Comparison of ENCODE assay signal across 8 cellular contexts in genomic region chr5:134510970-134511795, GRCh38. TPM values are rescaled to one million over a fixed set of nuclear protein-coding genes. Genes with fewer than 3 reads are reported as not detected.
DNase-seq lines count a peak whose midpoint lies in the region; ATAC-seq, FAIRE-seq and TF ChIP-seq lines count a peak whose summit lies in the region.

No MANE protein-coding gene starts in this region.

- POLR2A ChIA-PET in WTC11 (lab: Charles Lee), result interaction anchor here (0.6 to 3.2 kb wide), 7 partner anchors 8 to 125 kb away, joined by 3 to 58 read pairs (median 7); partner anchors contain the start of genes CDKN2AIPNL and JADE2

- H3K27ac Mint-ChIP-seq in WTC11, result peak overlapping the region; percentile 97

- no peak overlapping the region for H3K9ac ChIP-seq in fibroblast of lung (ENCODE audit: insufficient read depth, low read length)

- H3K4me2 ChIP-seq in fibroblast of lung (ENCODE audit: extremely low read depth, insufficient read depth, low read length), result peak overlapping the region; percentile 25

- no peaks in the 10 kb centered on the region for H4K20me1 ChIP-seq in fibroblast of lung (ENCODE audit: control insufficient read depth, extremely low read depth, insufficient read depth, low read length)

- TF ChIP-seq CTCF in WTC11 (IDR thresholded peaks at IDR 0.05) (no peak), fibroblast of lung (conservative IDR thresholded peaks at IDR 0.05 in 1 of 2, IDR thresholded peaks at IDR 0.05 in 1 of 2; ENCODE audit: low read depth in 1 of 2, low read length in 2 of 2) (no peak)

- peaks cover 59% of the 10 kb centered on the region for H3K4me1 Mint-ChIP-seq in WTC11

- no peak overlapping the region for H2AFZ ChIP-seq in fibroblast of lung (ENCODE audit: low read length)

- DNase-seq in GDM1 (lab: John Stamatoyannopoulos, UW) (peak; percentile 10), WTC11 (ENCODE audit: low spot score) (peak; percentile 44), fibroblast of lung (ENCODE audit: low read depth in 2 of 2) (peak in 1 of 2 donors; percentile 83), NCI-H146 treated with DMSO at 0.1 percent for 48 hours (lab: John Stamatoyannopoulos, UW; ENCODE audit: unreplicated experiment) (no peak), GM12892 (ENCODE audit: insufficient read length) (no peak)
- DNase-seq in stimulated activated CD4-positive, alpha-beta T cell treated with anti-CD3 and anti-CD28 coated beads, Interleukin-12 subunit alpha, Interleukin-12 subunit beta, amount 100 ng/mL, for 4 hours, result peak; percentile 57

- no peaks in the 10 kb centered on the region for H3K27me3 Mint-ChIP-seq in WTC11 (ENCODE audit: low read depth)

- H3K27ac ChIP-seq in fibroblast of lung (ENCODE audit: insufficient read depth, low read length), result no peak overlapping the region

- no peaks in the 10 kb centered on the region for H3K27me3 ChIP-seq in fibroblast of lung (ENCODE audit: control insufficient read depth, insufficient read depth, low read length)

- H3K36me3 ChIP-seq in fibroblast of lung (ENCODE audit: control insufficient read depth, insufficient read depth, low read length), result no peaks in the 10 kb centered on the region

- no peaks in the 10 kb centered on the region for H3K9me3 Mint-ChIP-seq in WTC11

- peaks cover 13% of the 10 kb centered on the region for H3K4me1 ChIP-seq in fibroblast of lung (ENCODE audit: control insufficient read depth, extremely low read depth, insufficient read depth, low read length)

- no peaks in the 10 kb centered on the region for H3K9me3 ChIP-seq in fibroblast of lung (ENCODE audit: control insufficient read depth, insufficient read depth, low read depth, low read length)

- CTCF ChIA-PET in WTC11 (lab: Charles Lee), result interaction anchor here (0.6 to 2.7 kb wide), 18 partner anchors 8 to 191 kb away, joined by 3 to 21 read pairs (median 5); partner anchors contain the start of gene CDKN2AIPNL

- ATAC-seq in WTC11 (peak; percentile 44), HG02623 (IDR thresholded peaks at IDR 0.05; ENCODE audit: unreplicated experiment) (no peak), HG03521 (IDR thresholded peaks at IDR 0.05; ENCODE audit: unreplicated experiment) (no peak)

- TF ChIP-seq POLR2A in GM12892 (IDR thresholded peaks at IDR 0.05; ENCODE audit: low read depth, low read length), result no peak

- no peak for FAIRE-seq in GM12892 (lab: Jason Lieb, UNC)

- H3K79me2 ChIP-seq in fibroblast of lung (ENCODE audit: control insufficient read depth, insufficient read depth, low read length), result no peaks in the 10 kb centered on the region

- H3K36me3 Mint-ChIP-seq in WTC11, result no peaks in the 10 kb centered on the region

- no peak overlapping the region for H3K4me3 ChIP-seq in fibroblast of lung (replicated peaks in 1 of 4; ENCODE audit: control extremely low read depth in 1 of 4, insufficient read depth in 1 of 4, low read depth in 3 of 4, low read length in 4 of 4)

- peak overlapping the region; percentile 30 for H3K4me3 Mint-ChIP-seq in WTC11

TF ChIP-seq in WTC11, 78 proteins besides CTCF, POLR2A, EP300 and RAD21:
- TF ChIP-seq NFE2L1 (CRISPR knock-in tag; IDR thresholded peaks at IDR 0.05) (0 out of 2 replicates have a peak, but pooled peaks have one; percentile 27), ATF3 (CRISPR knock-in tag; conservative IDR thresholded peaks at IDR 0.05) (peak; percentile 53; the same call in 1 of the 2 replicates), ZBTB43 (CRISPR knock-in tag; IDR thresholded peaks at IDR 0.05) (peak; percentile 85), JUN (CRISPR knock-in tag; IDR thresholded peaks at IDR 0.05) (peak; percentile 55; the same call in 1 of the 2 replicates), EMX1 (CRISPR knock-in tag; IDR thresholded peaks at IDR 0.05) (no peak)

RNA-seq across cellular contexts. Expression of gene JADE2, which starts 14.3 kb away (rescaled TPM):
- total RNA-seq in WTC11 (2021), result 39.4 to 46.2 TPM (median 40.8 TPM) in 3 replicates
- 23.6 and 45.9 TPM in 2 replicates for total RNA-seq in fibroblast of lung
- 10.0 and 20.2 TPM in 2 replicates for polyA plus RNA-seq in fibroblast of lung
- polyA plus RNA-seq in fibroblast of lung (2012), result 11.7 and 22.0 TPM in 2 replicates
- 24.2 and 55.5 TPM in 2 replicates for polyA minus RNA-seq in fibroblast of lung (ENCODE audit: low replicate concordance)
- 18.1 TPM for polyA plus RNA-seq in GM12892 (2012; ENCODE audit: missing spikeins)

Comparison
In these comparisons a context has a peak if more than half of its experiments do, and no peak if none do; other contexts are left out.
1. DNase-seq: peak in GDM1 (single experiment), WTC11 (single experiment) and stimulated activated CD4-positive, alpha-beta T cell treated with anti-CD3 and anti-CD28 coated beads, Interleukin-12 subunit alpha, Interleukin-12 subunit beta, amount 100 ng/mL, for 4 hours (single experiment); none in NCI-H146 treated with DMSO at 0.1 percent for 48 hours (single experiment) and GM12892 (single experiment).